Comparison of ENCODE assay signal across 10 cellular contexts in genomic region chr9:89536618-89537017, GRCh38. TPM values are rescaled to one million over a fixed set of nuclear protein-coding genes. Genes with fewer than 3 reads are reported as not detected.
DNase-seq lines count a peak whose midpoint lies in the region; ATAC-seq and TF ChIP-seq lines count a peak whose summit lies in the region.
"Had no signal": no experiment of that assay in that cellular context is flagged by ENCODE, and none has a peak within 500 bp of the region (broad histone marks: within the 10 kb centered on the region; RNA-seq: fewer than 3 reads in every experiment).

No MANE protein-coding gene starts in this region.

- peak; percentile 38 for ATAC-seq in HG03135 (IDR thresholded peaks at IDR 0.05; ENCODE audit: unreplicated experiment)
- peak; percentile 32 for ATAC-seq in upper lobe of right lung

- H3K27ac Mint-ChIP-seq in activated naive CD8-positive, alpha-beta T cell: peak overlapping the region; percentile 90

- H3K36me3 ChIP-seq in upper lobe of right lung: no peaks in the 10 kb centered on the region

- TF ChIP-seq POLR2A in lower leg skin (IDR thresholded peaks at IDR 0.05): no peak

- H3K9me3 Mint-ChIP-seq in activated naive CD8-positive, alpha-beta T cell (ENCODE audit: low read depth): no peaks in the 10 kb centered on the region

- H3K4me3 ChIP-seq in upper lobe of right lung: no peak overlapping the region
- H3K4me3 ChIP-seq in lower leg skin (ENCODE audit: low read depth, poor library complexity, severe bottlenecking): no peak overlapping the region

- H3K27me3 ChIP-seq in upper lobe of right lung: no peaks in the 10 kb centered on the region

- no peaks in the 10 kb centered on the region for H3K36me3 Mint-ChIP-seq in activated naive CD8-positive, alpha-beta T cell

- 87 to 88% methylated on average over 5 of the region's 5 CpGs for WGBS in lower leg skin, 2 donors

- peak overlapping the region; percentile 81 for H3K4me3 Mint-ChIP-seq in activated naive CD8-positive, alpha-beta T cell

- intact Hi-C loops in upper lobe of right lung (cut with DNase I) (no loop called here), lower leg skin (cut with DNase I; ENCODE audit: low total_unique reads) (no loop called here)

- no peaks in the 10 kb centered on the region for H3K9me3 ChIP-seq in upper lobe of right lung

- peak overlapping the region; percentile 53 for H3K27ac ChIP-seq in upper lobe of right lung
- H3K27ac ChIP-seq: parathyroid adenoma had no signal

- TF ChIP-seq CTCF in upper lobe of right lung (IDR thresholded peaks at IDR 0.05) (no peak), lower leg skin (IDR thresholded peaks at IDR 0.05) (no peak)

- H3K4me1 Mint-ChIP-seq in activated naive CD8-positive, alpha-beta T cell (ENCODE audit: low read depth): peaks cover 94% of the 10 kb centered on the region

- no peaks in the 10 kb centered on the region for H3K27me3 Mint-ChIP-seq in activated naive CD8-positive, alpha-beta T cell

- DNase-seq in activated gamma-delta T cell treated with Interleukin-2 at 50 U/mL for 16 hours: peak; percentile 26
- no peak for DNase-seq in activated gamma-delta T cell (lab: John Stamatoyannopoulos, UW)
- DNase-seq in upper lobe of right lung: no peak
- DNase-seq in ureter (ENCODE audit: low spot score): no peak
- no peak for DNase-seq in NCI-H1694 (lab: John Stamatoyannopoulos, UW)
- DNase-seq in lower leg skin (ENCODE audit: low spot score in 2 of 2): no peak
- DNase-seq: NCI-H524 had no signal

- peaks cover 7% of the 10 kb centered on the region for H3K4me1 ChIP-seq in upper lobe of right lung
- H3K4me1 ChIP-seq: parathyroid adenoma had no signal

RNA-seq across cellular contexts. Expression of gene SEMA4D, which starts 38.7 kb away (rescaled TPM):
- total RNA-seq in upper lobe of right lung: 46.2 TPM
- 54.3 TPM for total RNA-seq in ureter
- total RNA-seq in lower leg skin: 10 to 100 TPM; 31.1 to 59.2 (median 42.1) TPM
